8 cellular contexts compared by ENCODE assay signal in genomic region chr3:61560452-61561373, GRCh38. TPM values are rescaled to one million over a fixed set of nuclear protein-coding genes. Genes with fewer than 3 reads are reported as not detected.
DNase-seq lines count a peak whose midpoint lies in the region; FAIRE-seq and TF ChIP-seq lines count a peak whose summit lies in the region.

No MANE protein-coding gene starts in this region.

- no peak for FAIRE-seq in frontal cortex (lab: Jason Lieb, UNC)

- TF ChIP-seq CTCF in HEK293 (tag by site-specific recombination; IDR thresholded peaks at IDR 0.05), result no peak; the same call in 1 of the 2 replicates
- peak; percentile 34 for TF ChIP-seq CTCF in neural crest cell (conservative IDR thresholded peaks at IDR 0.05)

- no peaks in the 10 kb centered on the region; the same call in 1 of the 2 replicates for H3K4me1 ChIP-seq in HEK293 (ENCODE audit: control insufficient read depth, insufficient read depth, low read length)

- H3K9me3 ChIP-seq in HEK293 (ENCODE audit: control insufficient read depth, insufficient read depth, low read depth, low read length), result no peaks in the 10 kb centered on the region

- H3K4me3 ChIP-seq in HEK293 (ENCODE audit: low read depth, low read length), result peak overlapping the region; percentile 85

- DNase-seq in activated CD4-positive, alpha-beta T cell treated with anti-CD3 and anti-CD28 coated beads, Interleukin-2, amount 10 ng/mL, durations not matched to agents 24 days and 14 days, result peak; percentile 88
- DNase-seq in activated CD4-positive, alpha-beta T cell treated with anti-CD3 and anti-CD28 coated beads, Interleukin-2, amount 50 U/mL, for 1 hour, result no peak
- DNase-seq in NCI-H2107 (lab: John Stamatoyannopoulos, UW) (peak; percentile 15), frontal cortex (ENCODE audit: low spot score in 2 of 2) (peak; percentile 44 to 48), neural crest cell (ENCODE audit: low read depth, low spot score) (peak; percentile 65), activated gamma-delta T cell treated with Interleukin-2 at 50 U/mL for 16 hours (no peak)
- peak; percentile 38 to 41 for DNase-seq in activated T-cell treated with anti-CD3 and anti-CD28 coated beads, Interleukin-2, amount 50 U/mL, for 48 hours

- H3K27ac Mint-ChIP-seq in activated CD4-positive, alpha-beta T cell treated with anti-CD3 and anti-CD28 coated beads, Interleukin-2, amount 10 ng/mL, durations not matched to agents 24 days and 14 days, result peak overlapping the region; percentile 74
- H3K27ac Mint-ChIP-seq in neural crest cell (ENCODE audit: unreplicated experiment), result peak overlapping the region; percentile 98

- H3K9me3 Mint-ChIP-seq in activated CD4-positive, alpha-beta T cell treated with anti-CD3 and anti-CD28 coated beads, Interleukin-2, amount 10 ng/mL, durations not matched to agents 24 days and 14 days, result no peaks in the 10 kb centered on the region
- peaks cover 2% of the 10 kb centered on the region for H3K9me3 Mint-ChIP-seq in neural crest cell

- peak overlapping the region; percentile 98 for H3K27ac ChIP-seq in HEK293 (ENCODE audit: extremely low read depth, low read depth, low read length)

- POLR2A ChIA-PET in HEK293 (lab: Yijun Ruan, JAX), result interaction anchor here (0.6 to 2.2 kb wide), 9 partner anchors 30 to 334 kb away, joined by 3 to 15 read pairs (median 4); no protein-coding TSS in a partner anchor

- peak overlapping the region; percentile 96 for H3K4me3 Mint-ChIP-seq in activated CD4-positive, alpha-beta T cell treated with anti-CD3 and anti-CD28 coated beads, Interleukin-2, amount 10 ng/mL, durations not matched to agents 24 days and 14 days
- peak overlapping the region; percentile 99 for H3K4me3 Mint-ChIP-seq in neural crest cell

- peaks cover 16% of the 10 kb centered on the region for H3K4me1 Mint-ChIP-seq in activated CD4-positive, alpha-beta T cell treated with anti-CD3 and anti-CD28 coated beads, Interleukin-2, amount 10 ng/mL, durations not matched to agents 24 days and 14 days
- H3K4me1 Mint-ChIP-seq in neural crest cell, result peaks cover 20% of the 10 kb centered on the region

- intact Hi-C loops in activated CD4-positive, alpha-beta T cell treated with anti-CD3 and anti-CD28 coated beads, Interleukin-2, amount 10 ng/mL, durations not matched to agents 24 days and 14 days (cut with micrococcal nuclease), result loop anchor here (1.0 to 10.0 kb wide), 5 partner anchors 39 to 1476 kb away; partner anchors contain the start of genes FEZF2 and FHIT

- CTCF ChIA-PET in HEK293 (lab: Yijun Ruan, JAX), result no interaction called here

- H3K36me3 Mint-ChIP-seq in activated CD4-positive, alpha-beta T cell treated with anti-CD3 and anti-CD28 coated beads, Interleukin-2, amount 10 ng/mL, durations not matched to agents 24 days and 14 days (ENCODE audit: low read depth), result no peaks in the 10 kb centered on the region
- H3K36me3 Mint-ChIP-seq in neural crest cell (ENCODE audit: low read depth), result peaks cover 2% of the 10 kb centered on the region

- H3K36me3 ChIP-seq in HEK293 (ENCODE audit: control insufficient read depth in 2 of 2, insufficient read depth in 1 of 2, low read length in 2 of 2), result no peaks in the 10 kb centered on the region

- H3K27me3 Mint-ChIP-seq in activated CD4-positive, alpha-beta T cell treated with anti-CD3 and anti-CD28 coated beads, Interleukin-2, amount 10 ng/mL, durations not matched to agents 24 days and 14 days, result peaks cover 55% of the 10 kb centered on the region
- peaks cover 11% of the 10 kb centered on the region for H3K27me3 Mint-ChIP-seq in neural crest cell (ENCODE audit: low read depth)

TF ChIP-seq in HEK293, 187 proteins besides CTCF, POLR2A, EP300 and RAD21 (continues in another document):
- no peak for TF ChIP-seq ZSCAN23 (tag by site-specific recombination; IDR thresholded peaks at IDR 0.05)
- peak; percentile 92 for TF ChIP-seq GLIS2 (tag by site-specific recombination; IDR thresholded peaks at IDR 0.05)
- TF ChIP-seq ZNF639 (tag by site-specific recombination; IDR thresholded peaks at IDR 0.05), result no peak; the same call in 1 of the 2 replicates
- TF ChIP-seq ZNF223 (tag by site-specific recombination; IDR thresholded peaks at IDR 0.05), result peak; percentile 99
- no peak for TF ChIP-seq SETDB1 (IDR thresholded peaks at IDR 0.05; ENCODE audit: insufficient read length, low read length)
- TF ChIP-seq ZNF558 (tag by site-specific recombination; IDR thresholded peaks at IDR 0.05), result 0 out of 2 replicates have a peak, but pooled peaks have one; percentile 12
- TF ChIP-seq YY2 (tag by site-specific recombination; IDR thresholded peaks at IDR 0.05), result no peak
- TF ChIP-seq ZNF324 (tag by site-specific recombination; IDR thresholded peaks at IDR 0.05), result peak; percentile 73; the same call in 1 of the 2 replicates
- TF ChIP-seq ZNF112 (tag by site-specific recombination; IDR thresholded peaks at IDR 0.05), result no peak
- 0 out of 2 replicates have a peak, but pooled peaks have one; percentile 14 for TF ChIP-seq ZNF792 (tag by site-specific recombination; IDR thresholded peaks at IDR 0.05)
- no peak for TF ChIP-seq ZNF670 (tag by site-specific recombination; IDR thresholded peaks at IDR 0.05; ENCODE audit: low read depth)
- TF ChIP-seq SCRT1 (tag by site-specific recombination; IDR thresholded peaks at IDR 0.05; ENCODE audit: borderline replicate concordance), result no peak
- peak; percentile 40; the same call in 1 of the 2 replicates for TF ChIP-seq ZNF76 (tag by site-specific recombination; IDR thresholded peaks at IDR 0.05; ENCODE audit: borderline replicate concordance, low read depth)
- TF ChIP-seq MZF1 (tag by site-specific recombination; IDR thresholded peaks at IDR 0.05; ENCODE audit: borderline replicate concordance), result peak; percentile 97
- no peak for TF ChIP-seq ZNF837 (tag by site-specific recombination; IDR thresholded peaks at IDR 0.05)
- TF ChIP-seq IKZF3 (tag by site-specific recombination; IDR thresholded peaks at IDR 0.05), result peak; percentile 98
- no peak for TF ChIP-seq ZNF16 (tag by site-specific recombination; IDR thresholded peaks at IDR 0.05; ENCODE audit: low read depth)
- peak; percentile 92 for TF ChIP-seq ZBTB10 (tag by site-specific recombination; IDR thresholded peaks at IDR 0.05)
- TF ChIP-seq ZSCAN5A (tag by site-specific recombination; IDR thresholded peaks at IDR 0.05), result peak; percentile 76; the same call in 1 of the 2 replicates
- peak; percentile 56; the same call in 1 of the 2 replicates for TF ChIP-seq ZNF184 (tag by site-specific recombination; IDR thresholded peaks at IDR 0.05)
- TF ChIP-seq ZNF24 (tag by site-specific recombination; IDR thresholded peaks at IDR 0.05), result peak; percentile 81; the same call in 1 of the 2 replicates
- TF ChIP-seq OSR2 (tag by site-specific recombination; IDR thresholded peaks at IDR 0.05), result peak; percentile 90
- TF ChIP-seq ZFP69B (tag by site-specific recombination; IDR thresholded peaks at IDR 0.05), result peak; percentile 98

RNA-seq across cellular contexts. Expression of gene PTPRG, which starts 0.7 kb away (rescaled TPM):
- 4.2 and 4.6 TPM in 2 replicates for total RNA-seq in activated CD4-positive, alpha-beta T cell treated with anti-CD3 and anti-CD28 coated beads, Interleukin-2, amount 10 ng/mL, durations not matched to agents 24 days and 14 days
- total RNA-seq in frontal cortex (52.6 TPM), neural crest cell (38.0 and 41.2 TPM in 2 replicates)

Comparison
In these comparisons a context has a peak if more than half of its experiments do, and no peak if none do; other contexts are left out.
1. DNase-seq: peak in activated CD4-positive, alpha-beta T cell treated with anti-CD3 and anti-CD28 coated beads, Interleukin-2, amount 10 ng/mL, durations not matched to agents 24 days and 14 days (single experiment), NCI-H2107 (single experiment), activated T-cell treated with anti-CD3 and anti-CD28 coated beads, Interleukin-2, amount 50 U/mL, for 48 hours (2 of 2), frontal cortex (2 of 2) and neural crest cell (single experiment); none in activated CD4-positive, alpha-beta T cell treated with anti-CD3 and anti-CD28 coated beads, Interleukin-2, amount 50 U/mL, for 1 hour (single experiment) and activated gamma-delta T cell treated with Interleukin-2 at 50 U/mL for 16 hours (single experiment).